ENCODE assay signal across 9 cellular contexts in the genomic region with DNA sequence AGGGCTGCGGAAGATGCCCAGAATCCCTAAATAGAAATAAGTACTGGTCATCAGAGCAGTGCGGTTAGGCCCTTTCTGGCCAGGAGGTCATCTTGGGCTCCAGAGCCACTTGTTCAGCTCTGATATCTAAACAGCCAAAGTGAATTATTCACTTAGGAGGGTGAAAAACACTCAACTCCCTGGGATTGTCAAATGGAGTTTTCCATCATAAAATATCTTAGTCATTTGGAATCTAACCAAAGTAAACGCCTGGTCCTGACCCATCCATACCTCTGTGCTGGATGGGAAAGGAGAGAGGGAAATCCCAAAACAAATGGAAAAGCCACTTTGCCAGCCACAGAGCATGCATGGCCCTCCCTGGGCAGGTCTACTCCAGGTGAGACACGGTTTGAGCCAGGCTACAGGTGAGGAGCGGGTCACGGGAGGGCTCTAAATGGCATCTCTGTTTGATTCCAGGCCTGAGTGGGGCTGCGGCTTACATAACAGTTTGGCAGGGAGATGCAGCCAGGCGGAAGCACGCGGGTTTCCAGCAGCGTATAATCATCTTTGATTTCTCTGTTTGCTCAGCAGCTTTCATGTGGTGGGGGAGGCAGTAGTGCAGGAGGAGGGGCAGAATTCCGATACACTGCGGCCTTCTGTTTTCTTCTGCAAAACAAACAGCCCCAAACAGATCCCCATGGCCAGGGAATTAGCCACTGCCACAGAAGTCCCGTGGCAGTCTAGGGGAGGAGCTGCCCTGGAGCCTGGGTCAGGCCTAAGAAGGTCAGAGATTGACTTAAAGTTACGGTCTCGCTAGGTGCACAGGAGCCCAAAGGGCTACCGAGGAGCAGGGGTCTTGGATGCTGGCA. TPM values are rescaled to one million over a fixed set of nuclear protein-coding genes. Genes with fewer than 3 reads are reported as not detected.
A peak's percentile ranks its signal among the peaks of the same experiment; 100 is the strongest.
DNase-seq lines count a peak whose midpoint lies in the region; ATAC-seq and TF ChIP-seq lines count a peak whose summit lies in the region.
"Had no signal": no experiment of that assay in that cellular context is flagged by ENCODE, and none has a peak within 500 bp of the region (broad histone marks: within the 10 kb centered on the region; RNA-seq: fewer than 3 reads in every experiment).

No MANE protein-coding gene starts in this region.

- no peak overlapping the region for H3K4me3 ChIP-seq in heart left ventricle
- H3K4me3 ChIP-seq in prostate gland: no peak overlapping the region
- H3K4me3 ChIP-seq in sigmoid colon: no peak overlapping the region

- intact Hi-C loops in heart left ventricle (cut with DNase I): no loop called here
- intact Hi-C loops in prostate gland (cut with DNase I): no loop called here
- intact Hi-C loops in sigmoid colon (cut with DNase I): no loop called here

- H3K9me3 ChIP-seq in heart left ventricle (no peaks in the 10 kb centered on the region), prostate gland (no peaks in the 10 kb centered on the region), sigmoid colon (no peaks in the 10 kb centered on the region)

- in situ Hi-C loops in SK-MEL-5 (cut with HindIII; ENCODE audit: low pct_unique_long_range_greater_than_20kb, low sequenced_read_pairs): no loop called here

- H3K36me3 ChIP-seq in heart left ventricle: no peaks in the 10 kb centered on the region
- no peaks in the 10 kb centered on the region for H3K36me3 ChIP-seq in prostate gland
- H3K36me3 ChIP-seq in sigmoid colon: no peaks in the 10 kb centered on the region

- 65 to 80% (median 72%) methylated on average over 17 of the region's 17 CpGs for WGBS in heart left ventricle, 4 donors
- 29% methylated on average over 17 of the region's 17 CpGs for WGBS in prostate gland
- WGBS in sigmoid colon, 2 donors: 20 to 64% methylated on average over 17 of the region's 17 CpGs

- H3K27me3 ChIP-seq in heart left ventricle (no peaks in the 10 kb centered on the region), prostate gland (replicated peaks; ENCODE audit: insufficient read depth) (no peaks in the 10 kb centered on the region), sigmoid colon (peaks cover 0 to 10% (median 0%) of the 10 kb centered on the region in 3 donors)

- ATAC-seq in heart left ventricle: peak; percentile 30 to 83 (median 54)
- no peak for ATAC-seq in HG02623 (IDR thresholded peaks at IDR 0.05; ENCODE audit: unreplicated experiment)

- no peak for TF ChIP-seq EP300 in sigmoid colon (IDR thresholded peaks at IDR 0.05)

- H3K27ac ChIP-seq in heart left ventricle (peak overlapping the region in 4 of 12 donors; percentile 17 to 55 (median 36)), prostate gland (peak overlapping the region in 1 of 2 donors; percentile 40), sigmoid colon (no peak overlapping the region)

- H3K4me1 ChIP-seq in heart left ventricle (peaks cover 0 to 11% (median 0%) of the 10 kb centered on the region in 12 donors), prostate gland (replicated peaks) (peaks cover 3% of the 10 kb centered on the region), sigmoid colon (no peaks in the 10 kb centered on the region)

- TF ChIP-seq POLR2A in heart left ventricle (IDR thresholded peaks at IDR 0.05): no peak
- TF ChIP-seq POLR2A in prostate gland (IDR thresholded peaks at IDR 0.05): no peak
- TF ChIP-seq POLR2A in sigmoid colon (IDR thresholded peaks at IDR 0.05): no peak

- TF ChIP-seq CTCF in heart left ventricle (IDR thresholded peaks at IDR 0.05) (no peak), prostate gland (IDR thresholded peaks at IDR 0.05) (no peak), sigmoid colon (IDR thresholded peaks at IDR 0.05) (no peak)

- DNase-seq in EH (ENCODE audit: low read depth) (peak; percentile 66), SK-MEL-5 (ENCODE audit: low read depth, low spot score) (peak; percentile 87), heart left ventricle (peak in 1 of 5 donors; percentile 27), prostate gland (ENCODE audit: low spot score) (peak; percentile 41), sigmoid colon (no peak), NCI-H1436 treated with DMSO at 0.1 percent for 48 hours (lab: John Stamatoyannopoulos, UW) (no peak)
- no peak for DNase-seq in stimulated activated CD4-positive, alpha-beta T cell treated with anti-CD3 and anti-CD28 coated beads, Interleukin-2, amount 100 ng/mL, for 24 hours

RNA-seq across cellular contexts. Expression of gene ZNF648, which starts 59.1 kb away (rescaled TPM):
- total RNA-seq in SK-MEL-5 (2014; rRNA removed; shearing (Covaris generic)): 0.43 and 1.1 TPM in 2 replicates
- polyA plus RNA-seq in SK-MEL-5 (2015; cell fraction: cytosol; rRNA removed): 0.72 and 0.94 TPM in 2 replicates
- polyA plus RNA-seq in SK-MEL-5 (2015; cell fraction: nucleus; rRNA removed): 1.8 TPM in 2 replicates
- total RNA-seq in heart left ventricle (not detected), prostate gland (under 1 TPM in 1 of 2 donors, not detected in 1; 0.34 TPM), sigmoid colon (under 1 TPM in 1 of 4 donors, not detected in 3; under 0.01 TPM)
- polyA plus RNA-seq in heart left ventricle (not detected), sigmoid colon (under 1 TPM in 1 of 3 donors, not detected in 2; 0.04 TPM)
- total RNA-seq: T-helper 1 cell treated with Interleukin-12 subunit alpha and Interleukin-12 subunit beta and Interleukin-4 antibody, amounts not matched to agents 30 ng/mL and 1 ng/mL, for 36 hours had no signal

Comparison
In these comparisons a context has a peak if more than half of its experiments do, and no peak if none do; other contexts are left out.
1. DNase-seq: peak in EH (single experiment), SK-MEL-5 (single experiment) and prostate gland (single experiment); none in stimulated activated CD4-positive, alpha-beta T cell treated with anti-CD3 and anti-CD28 coated beads, Interleukin-2, amount 100 ng/mL, for 24 hours (0 of 2), sigmoid colon (single experiment) and NCI-H1436 treated with DMSO at 0.1 percent for 48 hours (single experiment).